Comparison of ENCODE assay signal across 10 cellular contexts in the genomic region with DNA sequence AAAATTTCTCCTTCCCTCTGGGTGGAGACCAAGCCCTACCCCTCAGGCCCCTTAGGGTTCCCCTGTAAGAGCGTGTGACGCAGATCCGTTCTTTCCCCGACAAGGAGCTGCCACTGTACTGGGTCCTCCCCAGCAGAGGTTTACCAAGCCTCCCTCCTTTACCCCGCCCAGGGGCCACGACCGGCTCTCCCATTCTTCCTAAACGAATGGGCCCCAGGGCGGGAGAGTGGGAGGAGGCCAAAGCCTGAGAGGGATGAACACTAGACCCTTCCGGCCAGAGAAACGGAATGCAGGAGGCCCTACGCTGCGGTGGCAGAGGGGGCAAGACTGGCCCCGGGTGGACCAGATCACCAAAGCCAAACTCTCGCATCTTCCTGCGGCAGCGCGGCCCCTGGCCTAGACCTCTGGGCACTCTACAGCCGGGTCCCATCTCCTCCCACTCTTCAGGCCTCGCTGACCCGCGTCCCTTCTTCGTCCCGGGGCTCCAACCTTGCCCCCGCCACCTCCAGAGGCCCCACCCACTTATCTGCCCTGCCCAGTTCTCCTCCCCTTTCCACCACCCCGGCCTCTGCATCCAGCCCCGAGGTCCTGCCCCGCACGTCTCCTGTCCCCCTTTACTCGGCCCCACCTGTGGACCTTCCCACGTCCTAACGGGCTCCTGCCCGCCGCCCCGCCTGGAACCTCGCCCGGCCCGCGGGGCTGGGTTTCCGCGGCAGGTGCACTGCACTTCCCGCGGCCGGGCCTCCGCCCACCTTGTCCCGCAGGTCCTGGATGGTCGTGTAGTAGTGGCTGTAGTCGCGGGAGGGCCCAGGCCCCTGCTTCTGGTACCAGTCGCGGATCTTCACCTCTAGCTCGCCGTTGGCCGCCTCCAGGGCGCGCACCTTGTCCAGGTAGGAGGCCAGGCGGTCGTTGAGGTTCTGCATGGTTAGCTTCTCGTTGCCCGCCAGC. TPM values are rescaled to one million over a fixed set of nuclear protein-coding genes. Genes with fewer than 3 reads are reported as not detected.
A peak's percentile ranks its signal among the peaks of the same experiment; 100 is the strongest.
DNase-seq lines count a peak whose midpoint lies in the region; ATAC-seq, FAIRE-seq and TF ChIP-seq lines count a peak whose summit lies in the region.
"Had no signal": no experiment of that assay in that cellular context is flagged by ENCODE, and none has a peak within 500 bp of the region (broad histone marks: within the 10 kb centered on the region; RNA-seq: fewer than 3 reads in every experiment).

No MANE protein-coding gene starts in this region.

- H3K4me1 ChIP-seq in Caco-2, result peaks cover 62% of the 10 kb centered on the region
- peaks cover 71% of the 10 kb centered on the region for H3K4me1 ChIP-seq in Panc1 (ENCODE audit: control insufficient read depth, insufficient read depth, low read length)
- H3K4me1 ChIP-seq in pancreas, result no peaks in the 10 kb centered on the region

- FAIRE-seq in pancreas (lab: Jason Lieb, UNC), result no peak
- FAIRE-seq in RCC 7860 (lab: Jason Lieb, UNC), result no peak

- H3K27ac Mint-ChIP-seq in Caco-2 (ENCODE audit: unreplicated experiment), result peak overlapping the region; percentile 98

- WGBS in pancreas, 2 donors, result 11 to 13% methylated on average over 60 of the region's 60 CpGs

- POLR2A ChIA-PET in Caco-2 (lab: Charles Lee), result interaction anchor here (0.5 to 2.5 kb wide), 18 partner anchors 9 to 1596 kb away, joined by 3 to 31 read pairs (median 5); a partner anchor contains a TSS
- POLR2A ChIA-PET in Panc1 (lab: Charles Lee), result interaction anchor here (0.7 to 1.9 kb wide), 3 partner anchors 15 to 22 kb away, joined by 5 to 12 read pairs (median 10); no protein-coding TSS in a partner anchor

- no peaks in the 10 kb centered on the region for H3K27me3 Mint-ChIP-seq in Caco-2 (ENCODE audit: insufficient read depth, unreplicated experiment)

- peak; percentile 14 for ATAC-seq in Panc1
- ATAC-seq in pancreas, result peak; percentile 46 to 76 (median 66)
- no peak for ATAC-seq in HG03159 (IDR thresholded peaks at IDR 0.05; ENCODE audit: unreplicated experiment)

- no peak for TF ChIP-seq CTCF in Caco-2 (IDR thresholded peaks at IDR 0.05; ENCODE audit: insufficient read depth in 1 of 2, low read depth in 1 of 2, low read length in 1 of 2, severe bottlenecking in 1 of 2, unreplicated experiment in 1 of 2)
- TF ChIP-seq CTCF in Panc1 (IDR thresholded peaks at IDR 0.05), result no peak
- no peak for TF ChIP-seq CTCF in fibroblast of the aortic adventitia (IDR thresholded peaks at IDR 0.05; ENCODE audit: insufficient read depth, low read length)
- TF ChIP-seq CTCF in pancreas (IDR thresholded peaks at IDR 0.05), result no peak

- H3K9me3 ChIP-seq in Caco-2 (0 out of 2 replicates have a peak, but pooled peaks cover 4% of the 10 kb centered on the region), Panc1 (ENCODE audit: control insufficient read depth, insufficient read depth, low read depth, low read length) (no peaks in the 10 kb centered on the region), pancreas (no peaks in the 10 kb centered on the region)

- H3K27me3 ChIP-seq in Caco-2 (replicated peaks; ENCODE audit: control insufficient read depth, insufficient read depth, low read length), result no peaks in the 10 kb centered on the region
- H3K27me3 ChIP-seq in Panc1 (ENCODE audit: control insufficient read depth, insufficient read depth, low read length), result no peaks in the 10 kb centered on the region
- H3K27me3 ChIP-seq in pancreas, result peaks cover 0 to 7% (median 0%) of the 10 kb centered on the region in 4 donors

- H3K4me3 Mint-ChIP-seq in Caco-2 (ENCODE audit: unreplicated experiment), result peak overlapping the region; percentile 99

- H3K4me3 ChIP-seq in Caco-2 (ENCODE audit: low read depth, low read length) (peak overlapping the region; percentile 98), Panc1 (ENCODE audit: low read depth in 2 of 2, low read length in 2 of 2) (peak overlapping the region; percentile 66 to 84), fibroblast of the aortic adventitia (ENCODE audit: low read depth, low read length) (peak overlapping the region; percentile 50), pancreas (peak overlapping the region; percentile 15 to 51 (median 36))

- no peaks in the 10 kb centered on the region for H3K9me3 Mint-ChIP-seq in Caco-2 (ENCODE audit: unreplicated experiment)

- CTCF ChIA-PET in Caco-2 (lab: Charles Lee), result interaction anchor here (0.8 to 4.1 kb wide), 8 partner anchors 9 to 724 kb away, joined by 3 to 42 read pairs (median 4); no protein-coding TSS in a partner anchor
- CTCF ChIA-PET in Panc1 (lab: Charles Lee), result interaction anchor here (1.5 to 4.0 kb wide), 2 partner anchors 21 to 121 kb away, joined by 4 to 42 read pairs; no protein-coding TSS in a partner anchor

- H3K27ac ChIP-seq in Panc1 (ENCODE audit: low read length), result peak overlapping the region; percentile 96
- H3K27ac ChIP-seq in pancreas, result peak overlapping the region; percentile 67 to 80 (median 78)

- intact Hi-C loops in Caco-2 (cut with micrococcal nuclease; ENCODE audit: unreplicated experiment) (loop anchor here (1.0 to 10.0 kb wide), 2 partner anchors 9 to 113 kb away; no protein-coding TSS in a partner anchor), Panc1 (cut with micrococcal nuclease; ENCODE audit: unreplicated experiment) (loop anchor here (10.0 kb wide), 1 partner anchor 623 kb away; no protein-coding TSS in a partner anchor), pancreas (cut with DNase I) (loop anchor here in 1 of 3 donors (10.0 kb wide), 1 partner anchor 623 kb away; no protein-coding TSS in a partner anchor)

- H3K4me1 Mint-ChIP-seq in Caco-2 (ENCODE audit: low read depth, unreplicated experiment), result peaks cover 51% of the 10 kb centered on the region

- BruUV-seq in Caco-2 (replicated peaks; lab: Mats Ljungman, UMichigan), result TSS peak; percentile 34
- BruUV-seq in Panc1 (replicated peaks; lab: Mats Ljungman, UMichigan), result no TSS peak

- DNase-seq in Caco-2 (peak; percentile 69 to 77), Panc1 (ENCODE audit: low read depth, low spot score) (no peak), fibroblast of the aortic adventitia (ENCODE audit: low read depth) (no peak), pancreas (peak; percentile 35 to 82 (median 48)), cortex of kidney (lab: John Stamatoyannopoulos, UW) (no peak), germinal center (ENCODE audit: low spot score) (no peak), RCC 7860 (ENCODE audit: low spot score) (no peak)

- H3K36me3 Mint-ChIP-seq in Caco-2 (ENCODE audit: insufficient read depth, unreplicated experiment), result peaks cover 70% of the 10 kb centered on the region

- in situ Hi-C loops in Panc1 (cut with HindIII; ENCODE audit: low pct_unique_long_range_greater_than_20kb, low sequenced_read_pairs), result loop anchor here (25.0 kb wide), 1 partner anchor 110 kb away; no protein-coding TSS in a partner anchor

- H3K36me3 ChIP-seq in Caco-2 (ENCODE audit: control insufficient read depth, insufficient read depth, low read length) (peaks cover 18% of the 10 kb centered on the region), Panc1 (ENCODE audit: control insufficient read depth, insufficient read depth, low read length) (peaks cover 8% of the 10 kb centered on the region), pancreas (no peaks in the 10 kb centered on the region)

RNA-seq across cellular contexts. Expression of a gene that starts 0.8 kb away (rescaled TPM):
- total RNA-seq in Caco-2 (2022) (975 and 1,121 TPM in 2 replicates), Panc1 (2021; ENCODE audit: unreplicated experiment) (2,383 TPM), fibroblast of the aortic adventitia (ENCODE audit: low replicate concordance) (50.7 and 78.5 TPM in 2 replicates), pancreas (100 to 1,000 TPM in 2 of 6 donors, 10 to 100 TPM in 4; 14.2 to 147 (median 47.9) TPM)
- 2,812 TPM for polyA plus RNA-seq in Panc1 (2012; ENCODE audit: insufficient read length)
- polyA plus RNA-seq in pancreas, result 10 to 100 TPM; 81.5 to 81.9 TPM

RNA-seq across cellular contexts. Expression of a gene that starts 8.7 kb away (rescaled TPM):
- total RNA-seq in Caco-2 (2022) (5.3 and 10.5 TPM in 2 replicates), Panc1 (2021; ENCODE audit: unreplicated experiment) (70.4 TPM), fibroblast of the aortic adventitia (ENCODE audit: low replicate concordance) (0.63 TPM in 1 of 2 replicates, not detected in the other), pancreas (1 to 10 TPM in 2 of 6 donors, under 1 TPM in 4; 0.20 to 1.4 (median 0.43) TPM)
- 88.0 TPM for polyA plus RNA-seq in Panc1 (2012; ENCODE audit: insufficient read length)
- polyA plus RNA-seq in pancreas, result 1 to 10 TPM; 1.1 TPM

RNA-seq across cellular contexts. Expression of a gene that starts 21.9 kb away (rescaled TPM):
- 0.35 TPM in 1 of 2 replicates, not detected in the other for total RNA-seq in Caco-2 (2022)
- 0.36 TPM for total RNA-seq in Panc1 (2021; ENCODE audit: unreplicated experiment)
- 3.3 TPM for polyA plus RNA-seq in Panc1 (2012; ENCODE audit: insufficient read length)
- not detected in 2 replicates for total RNA-seq in fibroblast of the aortic adventitia (ENCODE audit: low replicate concordance)
- total RNA-seq in pancreas, result under 1 TPM in 1 of 6 donors, not detected in 5; 0.39 TPM
- polyA plus RNA-seq in pancreas, result 10 to 100 TPM in 1 of 2 donors, 1 to 10 TPM in 1; 5.3 to 11.9 TPM
- total RNA-seq: pulmonary artery endothelial cell had no signal

RNA-seq across cellular contexts. Expression of a gene that starts 37.6 kb away (rescaled TPM):
- total RNA-seq in Caco-2 (2022) (not detected in 2 replicates), Panc1 (2021; ENCODE audit: unreplicated experiment) (not detected), fibroblast of the aortic adventitia (ENCODE audit: low replicate concordance) (not detected in 2 replicates), pancreas (not detected)
- 0.18 TPM for polyA plus RNA-seq in Panc1 (2012; ENCODE audit: insufficient read length)
- polyA plus RNA-seq in pancreas, result not detected
- total RNA-seq: pulmonary artery endothelial cell had no signal

RNA-seq across cellular contexts. Expression of a gene that starts 44.5 kb away (rescaled TPM):
- total RNA-seq in Caco-2 (2022), result not detected in 2 replicates
- not detected for total RNA-seq in Panc1 (2021; ENCODE audit: unreplicated experiment)
- polyA plus RNA-seq in Panc1 (2012; ENCODE audit: insufficient read length), result not detected
- not detected in 2 replicates for total RNA-seq in fibroblast of the aortic adventitia (ENCODE audit: low replicate concordance)
- not detected for total RNA-seq in pancreas
- not detected for polyA plus RNA-seq in pancreas
- total RNA-seq: M059J, pulmonary artery endothelial cell had no signal

Comparison
In these comparisons a context has a peak if more than half of its experiments do, and no peak if none do; other contexts are left out.
1. DNase-seq: peak in Caco-2 (2 of 2) and pancreas (6 of 6); none in Panc1 (single experiment), fibroblast of the aortic adventitia (single experiment), cortex of kidney (single experiment), germinal center (single experiment) and RCC 7860 (single experiment).
2. H3K4me3 ChIP-seq: peak in every context shown above with its lines; median percentile 98 in Caco-2; 75 in Panc1; 50 in fibroblast of the aortic adventitia; 36 in pancreas.